8 cellular contexts compared by ENCODE assay signal in genomic region chr1:83508485-83509151, GRCh38.
A peak's percentile ranks its signal among the peaks of the same experiment; 100 is the strongest.
DNase-seq lines count a peak whose midpoint lies in the region; ATAC-seq lines count a peak whose summit lies in the region.

No MANE protein-coding gene starts in this region.

- no peaks in the 10 kb centered on the region for H3K27me3 Mint-ChIP-seq in activated T-cell treated with anti-CD3 and anti-CD28 coated beads, Interleukin-2, amount 50 U/mL, for 4 hours (ENCODE audit: low read depth)

- peak; percentile 98 for ATAC-seq in GM19372 (IDR thresholded peaks at IDR 0.05; ENCODE audit: low read depth, unreplicated experiment)
- ATAC-seq in HG03342 (IDR thresholded peaks at IDR 0.05; ENCODE audit: unreplicated experiment) = peak; percentile 97
- ATAC-seq in activated T-cell treated with anti-CD3 and anti-CD28 coated beads, Interleukin-2, amount 50 U/mL, for 4 hours = peak; percentile 87 to 93

- peak overlapping the region; percentile 62 for H3K4me3 Mint-ChIP-seq in activated T-cell treated with anti-CD3 and anti-CD28 coated beads, Interleukin-2, amount 50 U/mL, for 4 hours

- peaks cover 4% of the 10 kb centered on the region for H3K36me3 Mint-ChIP-seq in activated T-cell treated with anti-CD3 and anti-CD28 coated beads, Interleukin-2, amount 50 U/mL, for 4 hours (ENCODE audit: insufficient read depth)

- H3K4me1 Mint-ChIP-seq in activated T-cell treated with anti-CD3 and anti-CD28 coated beads, Interleukin-2, amount 50 U/mL, for 4 hours (ENCODE audit: low read depth) = peaks cover 34% of the 10 kb centered on the region

- peak; percentile 9 for DNase-seq in CD1c-positive myeloid dendritic cell (ENCODE audit: extremely low spot score)
- peak; percentile 7 for DNase-seq in activated T-cell treated with anti-CD3 and anti-CD28 coated beads, Interleukin-2, amount 50 U/mL, for 4 hours
- peak; percentile 83 for DNase-seq in islet precursor cell
- peak; percentile 41 for DNase-seq in ureter (ENCODE audit: low spot score)
- no peak for DNase-seq in NCI-H82 treated with DMSO at 0.1 percent for 48 hours (lab: John Stamatoyannopoulos, UW; ENCODE audit: unreplicated experiment)
- no peak for DNase-seq in NCI-H1092 (lab: John Stamatoyannopoulos, UW)

- peaks cover 11% of the 10 kb centered on the region for H3K9me3 Mint-ChIP-seq in activated T-cell treated with anti-CD3 and anti-CD28 coated beads, Interleukin-2, amount 50 U/mL, for 4 hours

Comparison
In these comparisons a context has a peak if more than half of its experiments do, and no peak if none do; other contexts are left out.
1. DNase-seq: peak in CD1c-positive myeloid dendritic cell (single experiment), activated T-cell treated with anti-CD3 and anti-CD28 coated beads, Interleukin-2, amount 50 U/mL, for 4 hours (single experiment), islet precursor cell (single experiment) and ureter (single experiment); none in NCI-H82 treated with DMSO at 0.1 percent for 48 hours (single experiment) and NCI-H1092 (single experiment).
2. Peak in every context shown above with its lines, with median percentiles within 50 percentile points of each other: ATAC-seq.